Comparison of ENCODE assay signal across 8 cellular contexts in genomic region chr7:134632937-134633540, GRCh38. TPM values are rescaled to one million over a fixed set of nuclear protein-coding genes. Genes with fewer than 3 reads are reported as not detected.
DNase-seq lines count a peak whose midpoint lies in the region; ATAC-seq lines count a peak whose summit lies in the region.

No MANE protein-coding gene starts in this region.

- no peak overlapping the region for H3K4me3 Mint-ChIP-seq in naive B cell

- H3K27me3 Mint-ChIP-seq in naive B cell, result peaks cover 7 to 35% (median 25%) of the 10 kb centered on the region in 3 donors

- no peak overlapping the region for H3K27ac ChIP-seq in SJCRH30

- DNase-seq in A172 (ENCODE audit: low spot score) (peak; percentile 27), DMS 273 treated with DMSO at 0.1 percent for 48 hours (lab: John Stamatoyannopoulos, UW) (peak; percentile 25), SJCRH30 (peak; percentile 27 to 62), dermis microvascular lymphatic vessel endothelial cell (ENCODE audit: low read depth in 2 of 2) (peak; percentile 57 to 83), naive B cell (peak; percentile 31)

- H3K4me1 Mint-ChIP-seq in naive B cell, result peaks cover 0 to 5% (median 0%) of the 10 kb centered on the region in 3 donors

- H3K27ac Mint-ChIP-seq in naive B cell, result no peak overlapping the region

- ATAC-seq in HG03460 (IDR thresholded peaks at IDR 0.05; ENCODE audit: unreplicated experiment) (peak; percentile 50), naive B cell (ENCODE audit: low read depth in 2 of 2) (peak; percentile 56 to 73), HG03442 (IDR thresholded peaks at IDR 0.05; ENCODE audit: unreplicated experiment) (no peak), GM19395 (IDR thresholded peaks at IDR 0.05; ENCODE audit: unreplicated experiment) (no peak)

- no peaks in the 10 kb centered on the region for H3K36me3 Mint-ChIP-seq in naive B cell

- no peak overlapping the region for H3K4me3 ChIP-seq in SJCRH30

- no peaks in the 10 kb centered on the region for H3K4me1 ChIP-seq in SJCRH30

- H3K9me3 ChIP-seq in SJCRH30 (replicated peaks), result no peaks in the 10 kb centered on the region

- H3K36me3 ChIP-seq in SJCRH30, result no peaks in the 10 kb centered on the region

- H3K9me3 Mint-ChIP-seq in naive B cell, result no peaks in the 10 kb centered on the region

- no peaks in the 10 kb centered on the region for H3K27me3 ChIP-seq in SJCRH30

RNA-seq across cellular contexts. Expression of gene BPGM, which starts 13.6 kb away (rescaled TPM):
- 17.5 and 19.6 TPM in 2 replicates for total RNA-seq in A172 (2014; rRNA removed; shearing (Covaris generic))
- total RNA-seq in SJCRH30 (2014; rRNA removed; shearing (Covaris generic)), result 18.8 and 20.6 TPM in 2 replicates
- total RNA-seq in dermis microvascular lymphatic vessel endothelial cell, result 9.8 and 10.9 TPM in 2 replicates
- 10 to 100 TPM; 17.6 to 33.9 (median 25.5) TPM for polyA plus RNA-seq in naive B cell (ENCODE audit: low read depth in 6 of 6)

Comparison
In these comparisons a context has a peak if more than half of its experiments do, and no peak if none do; other contexts are left out.
1. ATAC-seq: peak in HG03460 (single experiment) and naive B cell (2 of 2); none in HG03442 (single experiment) and GM19395 (single experiment).
2. Peak in every context shown above with its lines, with median percentiles within 50 percentile points of each other: DNase-seq.